In genomic region chr9:32350682-32351081, GRCh38 we compare ENCODE assay signal across 8 cellular contexts. TPM values are rescaled to one million over a fixed set of nuclear protein-coding genes. Genes with fewer than 3 reads are reported as not detected.
DNase-seq lines count a peak whose midpoint lies in the region; ATAC-seq, FAIRE-seq and TF ChIP-seq lines count a peak whose summit lies in the region.

No MANE protein-coding gene starts in this region.

- in situ Hi-C loops in GM13976 (cut with MboI; ENCODE audit: low sequenced_read_pairs, unreplicated experiment), result no loop called here

- ATAC-seq in GM18873 (IDR thresholded peaks at IDR 0.05; ENCODE audit: low FRiP score, unreplicated experiment), result no peak

- TF ChIP-seq CTCF in GM13976 (IDR thresholded peaks at IDR 0.05; ENCODE audit: borderline replicate concordance, control extremely low read depth, extremely low read depth, insufficient read depth, missing control alignments), result no peak

- peak; percentile 42 to 52 for DNase-seq in AML-193 (lab: John Stamatoyannopoulos, UW)
- peak; percentile 21 for DNase-seq in HT1080 (ENCODE audit: low read depth)
- peak; percentile 5 for DNase-seq in RCC 7860 (ENCODE audit: low spot score)
- DNase-seq in glomerular endothelial cell (ENCODE audit: extremely low read depth, low read depth, low spot score), result peak; percentile 18
- no peak for DNase-seq in GOT3 (lab: John Stamatoyannopoulos, UW)
- no peak for DNase-seq in hypothalamus (lab: John Stamatoyannopoulos, UW)
- DNase-seq in GM13976 (ENCODE audit: low spot score), result no peak

- no peak for FAIRE-seq in RCC 7860 (lab: Jason Lieb, UNC)

RNA-seq across cellular contexts. Expression of gene ACO1, which starts 33.8 kb away (rescaled TPM):
- total RNA-seq in HT1080 (2014; rRNA removed; shearing (Covaris generic)), result 45.2 and 57.6 TPM in 2 replicates
- polyA plus RNA-seq in HT1080 (2015; cell fraction: cytosol; rRNA removed), result 45.8 and 57.1 TPM in 2 replicates
- 101 and 109 TPM in 2 replicates for polyA plus RNA-seq in HT1080 (2015; cell fraction: nucleus; rRNA removed)
- total RNA-seq in glomerular endothelial cell, result 50.6 and 54.1 TPM in 2 replicates

Comparison
In these comparisons a context has a peak if more than half of its experiments do, and no peak if none do; other contexts are left out.
1. DNase-seq: peak in AML-193 (2 of 2), HT1080 (single experiment), RCC 7860 (single experiment) and glomerular endothelial cell (single experiment); none in GOT3 (single experiment), hypothalamus (0 of 51) and GM13976 (single experiment).